ENCODE assay signal across 12 cellular contexts in the genomic region with DNA sequence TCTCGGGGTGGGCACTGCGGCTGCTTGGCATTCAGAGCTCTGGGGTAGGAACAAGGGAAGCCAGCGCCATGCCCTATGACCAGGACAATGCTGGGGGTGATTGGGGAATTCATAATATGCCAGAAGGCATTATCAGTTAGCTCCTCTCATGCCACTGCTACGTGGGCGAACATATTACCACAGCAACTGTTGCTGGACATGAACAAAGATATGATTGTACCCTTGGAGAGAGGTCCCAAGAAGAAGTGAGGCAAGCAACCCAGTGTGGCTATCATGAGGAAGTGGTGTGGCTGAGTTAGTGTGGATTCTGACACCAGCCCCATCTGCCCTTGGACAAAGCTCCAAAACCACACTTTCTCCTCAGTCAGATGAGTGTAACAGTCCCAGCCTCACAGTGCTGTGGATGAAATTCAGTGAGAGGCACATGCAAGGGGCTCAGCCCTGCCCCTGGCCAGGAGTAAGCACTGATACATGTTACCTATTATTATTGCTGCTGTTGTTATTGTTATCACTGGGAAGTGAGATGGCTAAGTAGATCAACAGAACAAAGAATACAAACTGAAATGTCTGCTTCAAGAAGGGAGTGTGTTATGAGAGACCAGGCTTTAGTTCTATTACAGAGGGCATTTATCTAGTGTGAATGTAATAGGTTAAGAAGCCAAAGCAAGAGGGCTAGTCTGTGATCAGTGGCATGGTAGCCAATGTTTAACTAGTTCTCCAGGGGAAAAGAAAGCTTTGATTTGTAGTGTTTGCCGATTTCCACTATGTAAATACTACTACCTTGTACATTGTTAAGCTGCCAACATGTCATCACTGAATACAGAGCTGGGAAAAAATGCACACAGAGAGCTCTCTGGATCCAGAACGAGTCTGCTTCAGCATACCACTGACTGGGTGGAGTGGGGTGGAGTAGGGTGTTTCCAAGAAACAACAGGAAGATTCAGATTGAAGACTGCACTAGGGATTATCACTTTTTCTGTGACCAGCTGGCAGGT.
DNase-seq lines count a peak whose midpoint lies in the region; ATAC-seq, FAIRE-seq and TF ChIP-seq lines count a peak whose summit lies in the region.
"Had no signal": no experiment of that assay in that cellular context is flagged by ENCODE, and none has a peak within 500 bp of the region (broad histone marks: within the 10 kb centered on the region; RNA-seq: fewer than 3 reads in every experiment).

No MANE protein-coding gene starts in this region.

- H3K27ac ChIP-seq in kidney (ENCODE audit: low read depth in 2 of 2, low read length in 2 of 2) (no peak overlapping the region), upper lobe of right lung (no peak overlapping the region)
- H3K27ac ChIP-seq: cardiac muscle cell had no signal

- peak; percentile 5 to 28 for ATAC-seq in natural killer cell treated with Interleukin-12 subunit alpha and Interleukin-12 subunit beta and Interleukin-15 and Interleukin-18, amount 100 ng/mL, for 72 hours
- no peak for ATAC-seq in natural killer cell
- ATAC-seq in upper lobe of right lung: peak; percentile 92
- ATAC-seq in GM21381 (IDR thresholded peaks at IDR 0.05; ENCODE audit: unreplicated experiment): no peak
- ATAC-seq: activated T-helper 17 cell treated with anti-CD3 and anti-CD28 coated beads, Interleukin-2, amount 50 U/mL, for 72 hours had no signal

- TF ChIP-seq CTCF in natural killer cell (IDR thresholded peaks at IDR 0.05) (no peak), kidney (IDR thresholded peaks at IDR 0.05; ENCODE audit: borderline replicate concordance, extremely low read depth, insufficient read depth) (no peak), upper lobe of right lung (IDR thresholded peaks at IDR 0.05) (no peak)

- DNase-seq in natural killer cell treated with Interleukin-12 subunit alpha and Interleukin-12 subunit beta and Interleukin-15 and Interleukin-18, amount 100 ng/mL, for 72 hours (ENCODE audit: low spot score): no peak
- DNase-seq in natural killer cell: no peak
- DNase-seq in SHP77 (lab: John Stamatoyannopoulos, UW): peak; percentile 18 to 33
- peak; percentile 52 for DNase-seq in kidney
- DNase-seq in upper lobe of right lung: no peak
- no peak for DNase-seq in hippocampal formation (lab: John Stamatoyannopoulos, UW)
- DNase-seq in hepatic stellate cell (ENCODE audit: low spot score): no peak
- DNase-seq: GDM1, immature natural killer cell had no signal

- FAIRE-seq in kidney (lab: Jason Lieb, UNC): no peak

- H3K36me3 ChIP-seq in kidney (ENCODE audit: control insufficient read depth in 1 of 2, insufficient read depth in 2 of 2, low read length in 2 of 2): no peaks in the 10 kb centered on the region
- no peaks in the 10 kb centered on the region for H3K36me3 ChIP-seq in upper lobe of right lung
- H3K36me3 ChIP-seq: cardiac muscle cell had no signal

- H3K4me1 ChIP-seq in kidney (ENCODE audit: control insufficient read depth in 1 of 2, insufficient read depth in 1 of 2, low read depth in 1 of 2, low read length in 2 of 2) (no peaks in the 10 kb centered on the region), upper lobe of right lung (no peaks in the 10 kb centered on the region)

- intact Hi-C loops in natural killer cell (cut with micrococcal nuclease) (no loop called here), kidney (cut with DNase I) (no loop called here), upper lobe of right lung (cut with DNase I) (no loop called here)

- H3K9ac ChIP-seq in kidney (ENCODE audit: low read length in 2 of 2): no peak overlapping the region

- no peaks in the 10 kb centered on the region for H3K36me3 Mint-ChIP-seq in natural killer cell treated with Interleukin-12 subunit alpha and Interleukin-12 subunit beta and Interleukin-15 and Interleukin-18, amount 100 ng/mL, for 72 hours
- no peaks in the 10 kb centered on the region for H3K36me3 Mint-ChIP-seq in natural killer cell
- H3K36me3 Mint-ChIP-seq: immature natural killer cell had no signal

- no peak overlapping the region for H3K4me3 Mint-ChIP-seq in natural killer cell treated with Interleukin-12 subunit alpha and Interleukin-12 subunit beta and Interleukin-15 and Interleukin-18, amount 100 ng/mL, for 72 hours
- H3K4me3 Mint-ChIP-seq in natural killer cell: no peak overlapping the region
- H3K4me3 Mint-ChIP-seq: activated T-helper 17 cell treated with anti-CD3 and anti-CD28 coated beads, Interleukin-2, amount 50 U/mL, for 72 hours; immature natural killer cell had no signal

- H3K4me3 ChIP-seq in kidney (ENCODE audit: low read length in 2 of 2) (no peak overlapping the region), upper lobe of right lung (no peak overlapping the region)
- H3K4me3 ChIP-seq: cardiac muscle cell had no signal

- no peaks in the 10 kb centered on the region for H3K9me3 ChIP-seq in kidney (ENCODE audit: control insufficient read depth in 1 of 2, low read length in 2 of 2)
- H3K9me3 ChIP-seq in upper lobe of right lung: no peaks in the 10 kb centered on the region

- no peaks in the 10 kb centered on the region for H3K4me1 Mint-ChIP-seq in natural killer cell treated with Interleukin-12 subunit alpha and Interleukin-12 subunit beta and Interleukin-15 and Interleukin-18, amount 100 ng/mL, for 72 hours (ENCODE audit: low read depth in 2 of 2)
- H3K4me1 Mint-ChIP-seq in natural killer cell: no peaks in the 10 kb centered on the region
- H3K4me1 Mint-ChIP-seq: activated T-helper 17 cell treated with anti-CD3 and anti-CD28 coated beads, Interleukin-2, amount 50 U/mL, for 72 hours; immature natural killer cell had no signal

- no peak overlapping the region for H3K27ac Mint-ChIP-seq in natural killer cell treated with Interleukin-12 subunit alpha and Interleukin-12 subunit beta and Interleukin-15 and Interleukin-18, amount 100 ng/mL, for 72 hours
- H3K27ac Mint-ChIP-seq in natural killer cell: no peak overlapping the region
- H3K27ac Mint-ChIP-seq: activated T-helper 17 cell treated with anti-CD3 and anti-CD28 coated beads, Interleukin-2, amount 50 U/mL, for 72 hours; immature natural killer cell had no signal

- no peaks in the 10 kb centered on the region for H3K27me3 ChIP-seq in upper lobe of right lung
- H3K27me3 ChIP-seq: cardiac muscle cell had no signal

- H3K9me3 Mint-ChIP-seq in natural killer cell treated with Interleukin-12 subunit alpha and Interleukin-12 subunit beta and Interleukin-15 and Interleukin-18, amount 100 ng/mL, for 72 hours: peaks cover 4% of the 10 kb centered on the region
- H3K9me3 Mint-ChIP-seq in natural killer cell: no peaks in the 10 kb centered on the region
- H3K9me3 Mint-ChIP-seq: activated T-helper 17 cell treated with anti-CD3 and anti-CD28 coated beads, Interleukin-2, amount 50 U/mL, for 72 hours had no signal

- peaks cover 0 to 7% of the 10 kb centered on the region in 2 donors for H3K27me3 Mint-ChIP-seq in natural killer cell treated with Interleukin-12 subunit alpha and Interleukin-12 subunit beta and Interleukin-15 and Interleukin-18, amount 100 ng/mL, for 72 hours
- peaks cover 0 to 8% of the 10 kb centered on the region in 2 donors for H3K27me3 Mint-ChIP-seq in natural killer cell (ENCODE audit: low read depth in 2 of 2)

Comparison
In these comparisons a context has a peak if more than half of its experiments do, and no peak if none do; other contexts are left out.
1. ATAC-seq: peak in natural killer cell treated with Interleukin-12 subunit alpha and Interleukin-12 subunit beta and Interleukin-15 and Interleukin-18, amount 100 ng/mL, for 72 hours (2 of 2) and upper lobe of right lung (single experiment); none in natural killer cell (0 of 3) and GM21381 (single experiment).
2. DNase-seq: peak in SHP77 (2 of 2) and kidney (single experiment); none in natural killer cell treated with Interleukin-12 subunit alpha and Interleukin-12 subunit beta and Interleukin-15 and Interleukin-18, amount 100 ng/mL, for 72 hours (single experiment), natural killer cell (single experiment), upper lobe of right lung (single experiment), hippocampal formation (0 of 2) and hepatic stellate cell (single experiment).